In genomic region chr15:62071711-62072308, GRCh38 we compare ENCODE assay signal across 8 cellular contexts. TPM values are rescaled to one million over a fixed set of nuclear protein-coding genes. Genes with fewer than 3 reads are reported as not detected.
DNase-seq lines count a peak whose midpoint lies in the region; ATAC-seq and TF ChIP-seq lines count a peak whose summit lies in the region.

No MANE protein-coding gene starts in this region.

- no peak for ATAC-seq in activated CD8-positive, alpha-beta T cell treated with anti-CD3 and anti-CD28 coated beads for 36 hours
- ATAC-seq in activated CD8-positive, alpha-beta T cell treated with anti-CD3 and anti-CD28 coated beads, Interleukin-2, amount 10 ng/mL, durations not matched to agents 7 days and 5 days, result no peak
- no peak for ATAC-seq in naive thymus-derived CD4-positive, alpha-beta T cell
- no peak for ATAC-seq in activated CD4-positive, CD25-positive, alpha-beta regulatory T cell treated with anti-CD3 and anti-CD28 coated beads, Interleukin-2, amount 50 U/mL, for 24 hours
- ATAC-seq in left colon, result no peak

- POLR2A ChIA-PET in activated CD8-positive, alpha-beta T cell treated with anti-CD3 and anti-CD28 coated beads for 36 hours (lab: Charles Lee), result no interaction called here
- POLR2A ChIA-PET in activated CD8-positive, alpha-beta T cell treated with anti-CD3 and anti-CD28 coated beads, Interleukin-2, amount 10 ng/mL, durations not matched to agents 7 days and 5 days (lab: Charles Lee), result no interaction called here
- POLR2A ChIA-PET in naive thymus-derived CD4-positive, alpha-beta T cell (lab: Charles Lee), result interaction anchor here (0.8 kb wide), 1 partner anchor 11 kb away, joined by 4 read pairs; the partner anchor contains the start of gene VPS13C

- no peaks in the 10 kb centered on the region for H3K9me3 Mint-ChIP-seq in activated CD8-positive, alpha-beta T cell treated with anti-CD3 and anti-CD28 coated beads for 36 hours
- no peaks in the 10 kb centered on the region for H3K9me3 Mint-ChIP-seq in activated CD8-positive, alpha-beta T cell treated with anti-CD3 and anti-CD28 coated beads, Interleukin-2, amount 10 ng/mL, durations not matched to agents 7 days and 5 days (ENCODE audit: insufficient read depth)
- H3K9me3 Mint-ChIP-seq in naive thymus-derived CD4-positive, alpha-beta T cell, result no peaks in the 10 kb centered on the region

- peaks cover 19% of the 10 kb centered on the region for H3K27me3 Mint-ChIP-seq in activated CD8-positive, alpha-beta T cell treated with anti-CD3 and anti-CD28 coated beads for 36 hours
- H3K27me3 Mint-ChIP-seq in activated CD8-positive, alpha-beta T cell treated with anti-CD3 and anti-CD28 coated beads, Interleukin-2, amount 10 ng/mL, durations not matched to agents 7 days and 5 days (ENCODE audit: low read depth), result peaks cover 27% of the 10 kb centered on the region
- peaks cover 12 to 39% (median 19%) of the 10 kb centered on the region in 5 donors for H3K27me3 Mint-ChIP-seq in naive thymus-derived CD4-positive, alpha-beta T cell

- H3K36me3 Mint-ChIP-seq in activated CD8-positive, alpha-beta T cell treated with anti-CD3 and anti-CD28 coated beads for 36 hours (ENCODE audit: low read depth), result no peaks in the 10 kb centered on the region
- no peaks in the 10 kb centered on the region for H3K36me3 Mint-ChIP-seq in activated CD8-positive, alpha-beta T cell treated with anti-CD3 and anti-CD28 coated beads, Interleukin-2, amount 10 ng/mL, durations not matched to agents 7 days and 5 days (ENCODE audit: low read depth)
- peaks cover 0 to 3% (median 2%) of the 10 kb centered on the region in 5 donors for H3K36me3 Mint-ChIP-seq in naive thymus-derived CD4-positive, alpha-beta T cell

- no peaks in the 10 kb centered on the region for H3K36me3 ChIP-seq in naive thymus-derived CD4-positive, alpha-beta T cell (ENCODE audit: control insufficient read depth in 2 of 3, insufficient read depth in 3 of 3, low read length in 3 of 3)

- H3K4me3 ChIP-seq in naive thymus-derived CD4-positive, alpha-beta T cell (ENCODE audit: low read length), result no peak overlapping the region

- H3K4me3 Mint-ChIP-seq in activated CD8-positive, alpha-beta T cell treated with anti-CD3 and anti-CD28 coated beads for 36 hours, result no peak overlapping the region
- no peak overlapping the region for H3K4me3 Mint-ChIP-seq in activated CD8-positive, alpha-beta T cell treated with anti-CD3 and anti-CD28 coated beads, Interleukin-2, amount 10 ng/mL, durations not matched to agents 7 days and 5 days
- H3K4me3 Mint-ChIP-seq in naive thymus-derived CD4-positive, alpha-beta T cell, result no peak overlapping the region

- H3K27ac ChIP-seq in naive thymus-derived CD4-positive, alpha-beta T cell (ENCODE audit: low read depth, low read length), result no peak overlapping the region

- H3K27ac Mint-ChIP-seq in activated CD8-positive, alpha-beta T cell treated with anti-CD3 and anti-CD28 coated beads for 36 hours, result no peak overlapping the region
- no peak overlapping the region for H3K27ac Mint-ChIP-seq in activated CD8-positive, alpha-beta T cell treated with anti-CD3 and anti-CD28 coated beads, Interleukin-2, amount 10 ng/mL, durations not matched to agents 7 days and 5 days
- H3K27ac Mint-ChIP-seq in naive thymus-derived CD4-positive, alpha-beta T cell, result no peak overlapping the region

- CTCF ChIA-PET in activated CD8-positive, alpha-beta T cell treated with anti-CD3 and anti-CD28 coated beads for 36 hours (lab: Charles Lee), result interaction anchor here (0.7 to 2.9 kb wide), 15 partner anchors 8 to 235 kb away, joined by 3 to 14 read pairs (median 3); partner anchors contain the start of gene VPS13C
- CTCF ChIA-PET in activated CD8-positive, alpha-beta T cell treated with anti-CD3 and anti-CD28 coated beads, Interleukin-2, amount 10 ng/mL, durations not matched to agents 7 days and 5 days (lab: Charles Lee), result interaction anchor here (0.6 to 4.5 kb wide), 13 partner anchors 8 to 1803 kb away, joined by 3 to 20 read pairs (median 6); partner anchors contain the start of gene VPS13C
- CTCF ChIA-PET in naive thymus-derived CD4-positive, alpha-beta T cell (lab: Charles Lee), result interaction anchor here (0.6 to 2.6 kb wide), 5 partner anchors 11 to 215 kb away, joined by 3 to 12 read pairs (median 4); partner anchors contain the start of gene VPS13C

- DNase-seq in activated CD8-positive, alpha-beta T cell treated with anti-CD3 and anti-CD28 coated beads for 36 hours, result no peak
- no peak for DNase-seq in activated CD8-positive, alpha-beta T cell treated with anti-CD3 and anti-CD28 coated beads, Interleukin-2, amount 10 ng/mL, durations not matched to agents 7 days and 5 days
- peak; percentile 8 to 54 for DNase-seq in NCI-H526 (lab: John Stamatoyannopoulos, UW)
- DNase-seq in cerebellum (ENCODE audit: low spot score), result peak; percentile 52
- DNase-seq in naive thymus-derived CD4-positive, alpha-beta T cell, result peak in 5 of 9 donors; percentile 28 to 40 (median 29)
- no peak for DNase-seq in islet precursor cell
- no peak for DNase-seq in left colon

- peaks cover 10% of the 10 kb centered on the region for H3K4me1 Mint-ChIP-seq in activated CD8-positive, alpha-beta T cell treated with anti-CD3 and anti-CD28 coated beads for 36 hours (ENCODE audit: low read depth)
- peaks cover 12% of the 10 kb centered on the region for H3K4me1 Mint-ChIP-seq in activated CD8-positive, alpha-beta T cell treated with anti-CD3 and anti-CD28 coated beads, Interleukin-2, amount 10 ng/mL, durations not matched to agents 7 days and 5 days (ENCODE audit: low read depth)
- H3K4me1 Mint-ChIP-seq in naive thymus-derived CD4-positive, alpha-beta T cell, result peaks cover 3 to 14% (median 12%) of the 10 kb centered on the region in 7 donors

- TF ChIP-seq CTCF in activated CD8-positive, alpha-beta T cell treated with anti-CD3 and anti-CD28 coated beads for 36 hours (IDR thresholded peaks at IDR 0.05), result peak; percentile 89

- intact Hi-C loops in activated CD8-positive, alpha-beta T cell treated with anti-CD3 and anti-CD28 coated beads for 36 hours (cut with micrococcal nuclease), result loop anchor here (5.0 kb wide), 1 partner anchor 200 kb away; no protein-coding TSS in a partner anchor
- intact Hi-C loops in naive thymus-derived CD4-positive, alpha-beta T cell (cut with micrococcal nuclease), result loop anchor here (1.0 to 5.0 kb wide), 4 partner anchors 12 to 1021 kb away; partner anchors contain the start of gene VPS13C (in 1 of the 2)
- intact Hi-C loops in left colon (cut with DNase I, micrococcal nuclease), result no loop called here

- H3K9me3 ChIP-seq in naive thymus-derived CD4-positive, alpha-beta T cell (ENCODE audit: control insufficient read depth in 2 of 3, low read length in 3 of 3), result no peaks in the 10 kb centered on the region

- H3K27me3 ChIP-seq in naive thymus-derived CD4-positive, alpha-beta T cell (ENCODE audit: control insufficient read depth in 2 of 2, insufficient read depth in 2 of 2, low read length in 2 of 2), result peaks cover 5% of the 10 kb centered on the region in 2 donors

- H3K4me1 ChIP-seq in naive thymus-derived CD4-positive, alpha-beta T cell (ENCODE audit: control insufficient read depth in 2 of 2, insufficient read depth in 2 of 2, low read length in 2 of 2), result peaks cover 6 to 8% of the 10 kb centered on the region in 2 donors

RNA-seq across cellular contexts. Expression of gene C2CD4A, which starts 5.0 kb away (rescaled TPM):
- total RNA-seq in activated CD8-positive, alpha-beta T cell treated with anti-CD3 and anti-CD28 coated beads for 36 hours, result 1 to 10 TPM in 1 of 2 experiments, under 1 TPM in 1; 0.67 to 1.0 TPM
- not detected for total RNA-seq in activated CD8-positive, alpha-beta T cell treated with anti-CD3 and anti-CD28 coated beads, Interleukin-2, amount 10 ng/mL, durations not matched to agents 7 days and 5 days
- total RNA-seq in cerebellum, result 0.73 TPM
- not detected for total RNA-seq in naive thymus-derived CD4-positive, alpha-beta T cell
- not detected for polyA plus RNA-seq in naive thymus-derived CD4-positive, alpha-beta T cell
- 1 to 10 TPM in 1 of 2 donors, under 1 TPM in 1; 0.22 to 1.1 TPM for total RNA-seq in left colon

RNA-seq across cellular contexts. Expression of gene VPS13C, which starts 11.6 kb away (rescaled TPM):
- total RNA-seq in activated CD8-positive, alpha-beta T cell treated with anti-CD3 and anti-CD28 coated beads for 36 hours, result 10 to 100 TPM; 41.4 to 45.9 TPM
- 10 to 100 TPM; 58.3 to 64.7 TPM for total RNA-seq in activated CD8-positive, alpha-beta T cell treated with anti-CD3 and anti-CD28 coated beads, Interleukin-2, amount 10 ng/mL, durations not matched to agents 7 days and 5 days
- 150 TPM for total RNA-seq in cerebellum
- 100 to 1,000 TPM; 104 to 159 (median 144) TPM for total RNA-seq in naive thymus-derived CD4-positive, alpha-beta T cell
- 10 to 100 TPM; 12.7 to 16.8 TPM for polyA plus RNA-seq in naive thymus-derived CD4-positive, alpha-beta T cell
- 10 to 100 TPM; 55.2 to 57.2 TPM for total RNA-seq in left colon

Comparison
In these comparisons a context has a peak if more than half of its experiments do, and no peak if none do; other contexts are left out.
1. DNase-seq: peak in NCI-H526 (2 of 2), cerebellum (single experiment) and naive thymus-derived CD4-positive, alpha-beta T cell (5 of 9); none in activated CD8-positive, alpha-beta T cell treated with anti-CD3 and anti-CD28 coated beads for 36 hours (single experiment), activated CD8-positive, alpha-beta T cell treated with anti-CD3 and anti-CD28 coated beads, Interleukin-2, amount 10 ng/mL, durations not matched to agents 7 days and 5 days (single experiment), islet precursor cell (single experiment) and left colon (0 of 2).
2. intact Hi-C loops: an anchor here in activated CD8-positive, alpha-beta T cell treated with anti-CD3 and anti-CD28 coated beads for 36 hours (5.0 kb wide) and naive thymus-derived CD4-positive, alpha-beta T cell (1.0 to 5.0 kb wide); none called in left colon.